In the genomic region with DNA sequence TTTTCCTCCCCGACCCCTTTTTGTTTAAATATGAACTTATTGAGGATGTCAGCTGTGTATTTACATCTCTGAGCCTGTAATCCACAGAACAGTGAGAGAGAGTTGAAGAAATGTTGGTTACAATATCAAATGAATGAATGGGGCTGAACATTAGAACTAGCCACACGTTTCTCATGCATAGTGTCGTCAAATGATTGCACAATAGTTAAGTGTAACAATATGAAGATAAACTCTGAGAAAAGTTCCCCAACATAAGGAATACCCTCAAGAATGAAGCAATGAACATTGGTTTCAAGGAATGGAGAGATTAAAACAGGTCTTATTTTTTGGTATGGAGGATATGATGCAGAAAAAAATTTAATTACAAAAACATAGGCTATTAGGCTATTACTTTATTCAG, we compare ENCODE assay signal across 13 cellular contexts.
DNase-seq lines count a peak whose midpoint lies in the region; ATAC-seq and TF ChIP-seq lines count a peak whose summit lies in the region.
"Had no signal": no experiment of that assay in that cellular context is flagged by ENCODE, and none has a peak within 500 bp of the region (broad histone marks: within the 10 kb centered on the region; RNA-seq: fewer than 3 reads in every experiment).

No MANE protein-coding gene starts in this region.

- H3K9ac ChIP-seq in Karpas-422 (ENCODE audit: low read length) (no peak overlapping the region), smooth muscle cell (ENCODE audit: low read depth) (peak overlapping the region; percentile 17)

- H3K36me3 ChIP-seq in Karpas-422 (ENCODE audit: insufficient read depth, low read length) (no peaks in the 10 kb centered on the region), smooth muscle cell (ENCODE audit: low read depth) (no peaks in the 10 kb centered on the region), upper lobe of left lung (no peaks in the 10 kb centered on the region)
- H3K36me3 ChIP-seq: SJSA1 had no signal

- H2AFZ ChIP-seq in Karpas-422 (ENCODE audit: low read length): no peak overlapping the region
- H2AFZ ChIP-seq in smooth muscle cell (ENCODE audit: low read depth): no peak overlapping the region

- TF ChIP-seq CTCF in choroid plexus epithelial cell (conservative IDR thresholded peaks at IDR 0.05; ENCODE audit: low read depth, low read length) (no peak), smooth muscle cell (IDR thresholded peaks at IDR 0.05; ENCODE audit: borderline replicate concordance, insufficient read depth, poor library complexity, severe bottlenecking) (no peak), upper lobe of left lung (IDR thresholded peaks at IDR 0.05) (no peak)

- no peak for ATAC-seq in upper lobe of left lung (ENCODE audit: low FRiP score in 2 of 2)

- H4K20me1 ChIP-seq in Karpas-422 (ENCODE audit: insufficient read depth, low read depth, low read length) (no peaks in the 10 kb centered on the region), smooth muscle cell (ENCODE audit: low read depth) (no peaks in the 10 kb centered on the region)

- H3F3A ChIP-seq in smooth muscle cell (ENCODE audit: low read depth): no peaks in the 10 kb centered on the region

- no peaks in the 10 kb centered on the region for H3K9me3 ChIP-seq in Karpas-422 (ENCODE audit: low read length)
- H3K9me3 ChIP-seq in smooth muscle cell (replicated peaks; ENCODE audit: low read depth): no peaks in the 10 kb centered on the region
- no peaks in the 10 kb centered on the region for H3K9me3 ChIP-seq in upper lobe of left lung
- H3K9me3 ChIP-seq: SJSA1 had no signal

- TF ChIP-seq EP300 in upper lobe of left lung (IDR thresholded peaks at IDR 0.05): no peak

- H3K4me1 ChIP-seq in Karpas-422 (ENCODE audit: low read length): no peaks in the 10 kb centered on the region
- peaks cover 12% of the 10 kb centered on the region for H3K4me1 ChIP-seq in smooth muscle cell (ENCODE audit: low read depth)
- H3K4me1 ChIP-seq in upper lobe of left lung: peaks cover 2 to 14% (median 8%) of the 10 kb centered on the region in 4 donors
- H3K4me1 ChIP-seq: SJSA1 had no signal

- DNase-seq in Karpas-422 (peak; percentile 22), choroid plexus epithelial cell (ENCODE audit: low read depth) (peak; percentile 30), iris pigment epithelial cell (ENCODE audit: low read depth) (peak; percentile 40), smooth muscle cell (lab: John Stamatoyannopoulos, UW; ENCODE audit: unreplicated experiment) (no peak), upper lobe of left lung (no peak), cerebellar nuclear complex (lab: John Stamatoyannopoulos, UW) (no peak), NCI-H226 (no peak)
- DNase-seq: C1 segment of cervical spinal cord, H9, NCI-H1092, NCI-H2107 had no signal

- H3K4me2 ChIP-seq in Karpas-422 (ENCODE audit: low read depth, low read length, poor library complexity, severe bottlenecking) (no peak overlapping the region), smooth muscle cell (peak overlapping the region; percentile 41)

- no peaks in the 10 kb centered on the region for H3K9me2 ChIP-seq in Karpas-422 (replicated peaks; ENCODE audit: insufficient read depth, low read length)

- WGBS in smooth muscle cell (ENCODE audit: low lambda C conversion rate): 43% methylated on average over 3 of the region's 3 CpGs
- WGBS in upper lobe of left lung, 2 donors: 68 to 71% methylated on average over 3 of the region's 3 CpGs

- no peaks in the 10 kb centered on the region for H3K79me2 ChIP-seq in Karpas-422 (ENCODE audit: low read length)
- H3K79me2 ChIP-seq in smooth muscle cell (ENCODE audit: low read depth): no peaks in the 10 kb centered on the region

- no peak for TF ChIP-seq POLR2A in upper lobe of left lung (IDR thresholded peaks at IDR 0.05)

- H3K27ac ChIP-seq in Karpas-422 (ENCODE audit: low read length) (no peak overlapping the region), smooth muscle cell (ENCODE audit: low read depth) (peak overlapping the region; percentile 84), upper lobe of left lung (no peak overlapping the region)
- H3K27ac ChIP-seq: RWPE1, SJSA1 had no signal

- H3K27me3 ChIP-seq in Karpas-422 (ENCODE audit: low read length): no peaks in the 10 kb centered on the region
- H3K27me3 ChIP-seq in smooth muscle cell (ENCODE audit: low read depth): no peaks in the 10 kb centered on the region
- H3K27me3 ChIP-seq in upper lobe of left lung: no peaks in the 10 kb centered on the region
- H3K27me3 ChIP-seq: SJSA1 had no signal

- no peak overlapping the region for H3K4me3 ChIP-seq in Karpas-422 (ENCODE audit: low read length)
- H3K4me3 ChIP-seq in choroid plexus epithelial cell (ENCODE audit: low read depth, low read length): no peak overlapping the region
- no peak overlapping the region for H3K4me3 ChIP-seq in smooth muscle cell
- H3K4me3 ChIP-seq in upper lobe of left lung: no peak overlapping the region
- H3K4me3 ChIP-seq: SJSA1 had no signal

Comparison
In these comparisons a context has a peak if more than half of its experiments do, and no peak if none do; other contexts are left out.
1. DNase-seq: peak in Karpas-422 (single experiment), choroid plexus epithelial cell (single experiment) and iris pigment epithelial cell (single experiment); none in smooth muscle cell (single experiment), upper lobe of left lung (0 of 2), cerebellar nuclear complex (0 of 2) and NCI-H226 (single experiment).